16 cellular contexts compared by ENCODE assay signal in the genomic region with DNA sequence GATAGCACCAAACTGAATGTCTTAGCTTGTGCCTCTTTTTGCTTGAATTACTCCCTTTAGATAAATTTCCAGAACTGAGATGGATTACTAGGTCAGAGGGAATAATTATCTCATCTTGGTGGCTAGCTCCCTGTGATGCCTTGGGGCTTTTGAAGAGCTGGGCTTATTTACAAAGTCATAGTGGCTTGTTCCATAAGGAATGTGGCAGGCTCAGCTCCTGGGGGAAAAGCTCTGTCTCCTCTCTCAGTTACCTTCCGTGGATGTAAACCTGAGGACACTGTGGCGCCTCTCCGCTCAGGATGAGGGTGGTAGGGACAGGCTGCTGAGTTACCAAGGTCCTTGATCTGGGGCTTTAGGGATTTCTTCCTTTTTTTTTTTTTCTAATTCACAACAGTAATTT.
A peak's percentile ranks its signal among the peaks of the same experiment; 100 is the strongest.
DNase-seq lines count a peak whose midpoint lies in the region; ATAC-seq and TF ChIP-seq lines count a peak whose summit lies in the region.
"Had no signal": no experiment of that assay in that cellular context is flagged by ENCODE, and none has a peak within 500 bp of the region (broad histone marks: within the 10 kb centered on the region; RNA-seq: fewer than 3 reads in every experiment).

No MANE protein-coding gene starts in this region.

- no peak overlapping the region for H3K4ac ChIP-seq in IMR-90 (ENCODE audit: low read depth, low read length)
- H3K4ac ChIP-seq in mesendoderm (ENCODE audit: low read depth, low read length), result no peak overlapping the region

- no peak overlapping the region for H3K4me3 Mint-ChIP-seq in stimulated activated effector memory CD8-positive, alpha-beta T cell treated with anti-CD3 and anti-CD28 coated beads, Interleukin-12 subunit alpha, Interleukin-12 subunit beta, amount 100 ng/mL, for 72 hours
- H3K4me3 Mint-ChIP-seq: B cell; CD8-positive, alpha-beta T cell had no signal

- no peak for TF ChIP-seq POLR2A in IMR-90 (IDR thresholded peaks at IDR 0.05; ENCODE audit: low read depth, low read length)

- H3K18ac ChIP-seq in IMR-90 (ENCODE audit: low read depth, low read length) (no peak overlapping the region), mesendoderm (ENCODE audit: low read length) (no peak overlapping the region)

- H2BK15ac ChIP-seq in IMR-90 (ENCODE audit: low read depth, low read length) (no peak overlapping the region), mesendoderm (replicated peaks; ENCODE audit: low read depth) (no peak overlapping the region)

- H3K4me1 ChIP-seq in IMR-90 (ENCODE audit: control insufficient read depth, insufficient read depth, low read length) (peaks cover 19% of the 10 kb centered on the region), mesendoderm (ENCODE audit: control insufficient read depth, low read depth, low read length) (peaks cover 1% of the 10 kb centered on the region), subcutaneous abdominal adipose tissue (ENCODE audit: control insufficient read depth in 5 of 5, insufficient read depth in 5 of 5, low read length in 5 of 5) (peaks cover 4 to 44% (median 21%) of the 10 kb centered on the region in 5 donors)

- H2AFZ ChIP-seq in IMR-90 (replicated peaks; ENCODE audit: low read length, poor library complexity), result no peak overlapping the region
- H2AFZ ChIP-seq: GM23248 had no signal

- intact Hi-C loops in IMR-90 (cut with micrococcal nuclease), result no loop called here

- ATAC-seq in IMR-90 (ENCODE audit: low read depth), result no peak
- ATAC-seq in stimulated activated effector memory CD8-positive, alpha-beta T cell treated with anti-CD3 and anti-CD28 coated beads, Interleukin-12 subunit alpha, Interleukin-12 subunit beta, amount 100 ng/mL, for 72 hours, result no peak
- ATAC-seq: CD8-positive, alpha-beta T cell had no signal

- peaks cover 7% of the 10 kb centered on the region; the same call in 1 of the 2 replicates for H4K20me1 ChIP-seq in IMR-90 (ENCODE audit: insufficient read depth, low read length)
- H4K20me1 ChIP-seq: BLaER1 treated with 17β-estradiol and CSF1 and Interleukin-3, amounts not matched to agents 10 nM and 100 nM had no signal

- no TSS peak for BruUV-seq in IMR-90 (replicated peaks; lab: Mats Ljungman, UMichigan)

- TF ChIP-seq RAD21 in IMR-90 (IDR thresholded peaks at IDR 0.05; ENCODE audit: low read length), result no peak

- no peak overlapping the region for H3K27ac Mint-ChIP-seq in stimulated activated effector memory CD8-positive, alpha-beta T cell treated with anti-CD3 and anti-CD28 coated beads, Interleukin-12 subunit alpha, Interleukin-12 subunit beta, amount 100 ng/mL, for 72 hours
- H3K27ac Mint-ChIP-seq: B cell; CD8-positive, alpha-beta T cell had no signal

- H3K79me2 ChIP-seq in mesendoderm (ENCODE audit: control insufficient read depth, insufficient read depth, low read length), result no peaks in the 10 kb centered on the region

- no CpG with 5 or more reads among the region's 3 CpGs for WGBS in IMR-90 (ENCODE audit: extremely low coverage in 2 of 2, insufficient read length in 1 of 2), 2 experiments
- WGBS in mesendoderm (ENCODE audit: extremely low coverage, insufficient coverage, low lambda C conversion rate), result no CpG with 5 or more reads among the region's 3 CpGs

- H4K91ac ChIP-seq in IMR-90 (ENCODE audit: insufficient read depth, low read depth, low read length), result no peak overlapping the region

- no peak overlapping the region for H2BK20ac ChIP-seq in IMR-90 (ENCODE audit: low read depth, low read length)

- no peak overlapping the region for H2BK5ac ChIP-seq in IMR-90 (ENCODE audit: low read depth, low read length, poor library complexity, severe bottlenecking)
- H2BK5ac ChIP-seq in mesendoderm (ENCODE audit: low read length), result no peak overlapping the region

- H3K9ac ChIP-seq in IMR-90 (ENCODE audit: low read depth, low read length) (no peak overlapping the region), mesendoderm (ENCODE audit: low read length) (no peak overlapping the region), subcutaneous abdominal adipose tissue (ENCODE audit: low read length in 5 of 5) (no peak overlapping the region)
- H3K9ac ChIP-seq: BLaER1 treated with 17β-estradiol and CSF1 and Interleukin-3, amounts not matched to agents 10 nM and 100 nM; GM23248 had no signal

- H3K23ac ChIP-seq in IMR-90 (ENCODE audit: low read depth, low read length) (no peak overlapping the region), mesendoderm (ENCODE audit: low read length) (no peak overlapping the region)

- dilution Hi-C loops in IMR-90 (cut with HindIII; ENCODE audit: low sequenced_read_pairs, unreplicated experiment), result no loop called here

- no peak for DNase-seq in IMR-90
- DNase-seq in ecto neural progenitor cell (ENCODE audit: low spot score), result peak; percentile 32
- peak; percentile 68 for DNase-seq in mesendoderm
- DNase-seq in HPDE6-E6E7 (ENCODE audit: extremely low spot score), result no peak
- no peak for DNase-seq in mesenteric fat pad (ENCODE audit: low spot score)
- DNase-seq in stimulated activated effector memory CD8-positive, alpha-beta T cell treated with anti-CD3 and anti-CD28 coated beads, Interleukin-12 subunit alpha, Interleukin-12 subunit beta, amount 100 ng/mL, for 72 hours (ENCODE audit: low spot score in 2 of 2), result no peak
- DNase-seq in pons (ENCODE audit: low spot score), result no peak
- DNase-seq: Calu3; CD8-positive, alpha-beta T cell; DMS79 treated with DMSO at 0.1 percent for 48 hours; EL; GM23248; HCEC 1CT had no signal

- H4K8ac ChIP-seq in IMR-90 (ENCODE audit: low read depth in 2 of 2, low read length in 2 of 2) (no peak overlapping the region), mesendoderm (ENCODE audit: low read depth, low read length) (no peak overlapping the region)

- no peak overlapping the region for H2BK120ac ChIP-seq in IMR-90 (ENCODE audit: low read depth, low read length)
- H2BK120ac ChIP-seq in mesendoderm (ENCODE audit: low read depth, low read length), result no peak overlapping the region

- H3K56ac ChIP-seq in IMR-90 (ENCODE audit: extremely low read depth, insufficient read depth, low read length), result no peak overlapping the region
- no peak overlapping the region for H3K56ac ChIP-seq in mesendoderm (ENCODE audit: low read length)

- no peaks in the 10 kb centered on the region for H3K9me3 ChIP-seq in IMR-90 (ENCODE audit: control insufficient read depth, insufficient read depth, low read length)
- H3K9me3 ChIP-seq in subcutaneous abdominal adipose tissue (ENCODE audit: control insufficient read depth in 5 of 5, low read length in 5 of 5), result no peaks in the 10 kb centered on the region

- no peak overlapping the region for H3K14ac ChIP-seq in IMR-90 (replicated peaks; ENCODE audit: low read depth, low read length)

- H3K27ac ChIP-seq in IMR-90 (ENCODE audit: insufficient read depth, low read length), result peak overlapping the region; percentile 33; the same call in 1 of the 2 replicates
- no peak overlapping the region for H3K27ac ChIP-seq in mesendoderm (ENCODE audit: low read depth, low read length)
- peak overlapping the region; percentile 56 for H3K27ac ChIP-seq in subcutaneous abdominal adipose tissue (ENCODE audit: low read depth, low read length)
- H3K27ac ChIP-seq: BLaER1 treated with 17β-estradiol and CSF1 and Interleukin-3, amounts not matched to agents 10 nM and 100 nM; GM23248 had no signal

- H2AK5ac ChIP-seq in IMR-90 (ENCODE audit: low read depth, low read length), result no peak overlapping the region
- no peak overlapping the region for H2AK5ac ChIP-seq in mesendoderm (ENCODE audit: low read length)

- CTCF ChIA-PET in IMR-90 (lab: Yijun Ruan, JAX), result no interaction called here

- H3K9me1 ChIP-seq in IMR-90 (ENCODE audit: insufficient read depth, low read length), result peaks cover 26% of the 10 kb centered on the region

- H3K4me3 ChIP-seq in IMR-90 (ENCODE audit: insufficient read depth, low read depth, low read length) (no peak overlapping the region), mesendoderm (ENCODE audit: low read length) (no peak overlapping the region), subcutaneous abdominal adipose tissue (ENCODE audit: low read depth in 1 of 5, low read length in 5 of 5) (no peak overlapping the region)
- H3K4me3 ChIP-seq: BLaER1 treated with 17β-estradiol and CSF1 and Interleukin-3, amounts not matched to agents 10 nM and 100 nM; GM23248 had no signal

- in situ Hi-C loops in IMR-90 (cut with MboI; ENCODE audit: low sequenced_read_pairs), result no loop called here

- no peak overlapping the region for H2AK9ac ChIP-seq in IMR-90 (replicated peaks; ENCODE audit: low read depth, low read length, poor library complexity)

- H4K5ac ChIP-seq in IMR-90 (ENCODE audit: low read depth, low read length) (no peak overlapping the region), mesendoderm (ENCODE audit: low read length) (no peak overlapping the region)

- no peaks in the 10 kb centered on the region for H3K36me3 Mint-ChIP-seq in stimulated activated effector memory CD8-positive, alpha-beta T cell treated with anti-CD3 and anti-CD28 coated beads, Interleukin-12 subunit alpha, Interleukin-12 subunit beta, amount 100 ng/mL, for 72 hours
- H3K36me3 Mint-ChIP-seq: CD8-positive, alpha-beta T cell had no signal

- H3K27me3 ChIP-seq in IMR-90 (ENCODE audit: control insufficient read depth, insufficient read depth, low read length) (no peaks in the 10 kb centered on the region), mesendoderm (ENCODE audit: insufficient read depth, low read length, poor library complexity) (no peaks in the 10 kb centered on the region), subcutaneous abdominal adipose tissue (ENCODE audit: control insufficient read depth in 5 of 5, insufficient read depth in 4 of 5, low read length in 5 of 5) (no peaks in the 10 kb centered on the region)
- H3K27me3 ChIP-seq: BLaER1 treated with 17β-estradiol and CSF1 and Interleukin-3, amounts not matched to agents 10 nM and 100 nM had no signal

- POLR2A ChIA-PET in IMR-90 (lab: Charles Lee; ENCODE audit: unreplicated experiment), result no interaction called here

- no peak overlapping the region for H3K4me2 ChIP-seq in IMR-90 (ENCODE audit: low read depth, low read length)
- H3K4me2 ChIP-seq in mesendoderm (ENCODE audit: low read length), result no peak overlapping the region
- H3K4me2 ChIP-seq: BLaER1 treated with 17β-estradiol and CSF1 and Interleukin-3, amounts not matched to agents 10 nM and 100 nM had no signal

- H3K4me1 Mint-ChIP-seq in stimulated activated effector memory CD8-positive, alpha-beta T cell treated with anti-CD3 and anti-CD28 coated beads, Interleukin-12 subunit alpha, Interleukin-12 subunit beta, amount 100 ng/mL, for 72 hours, result no peaks in the 10 kb centered on the region
- H3K4me1 Mint-ChIP-seq: B cell had no signal

- TF ChIP-seq CTCF in IMR-90 (conservative IDR thresholded peaks at IDR 0.05; ENCODE audit: low read depth, low read length), result no peak

- H3K79me1 ChIP-seq in IMR-90 (ENCODE audit: low read depth in 1 of 2, low read length in 2 of 2) (peaks cover 13 to 62% of the 10 kb centered on the region in 2 experiments), mesendoderm (ENCODE audit: low read length) (no peaks in the 10 kb centered on the region)

- H3K9me3 Mint-ChIP-seq in stimulated activated effector memory CD8-positive, alpha-beta T cell treated with anti-CD3 and anti-CD28 coated beads, Interleukin-12 subunit alpha, Interleukin-12 subunit beta, amount 100 ng/mL, for 72 hours, result no peaks in the 10 kb centered on the region
- H3K9me3 Mint-ChIP-seq: CD8-positive, alpha-beta T cell had no signal

- H3K36me3 ChIP-seq in IMR-90 (ENCODE audit: control insufficient read depth, insufficient read depth, low read length) (peaks cover 29% of the 10 kb centered on the region), mesendoderm (ENCODE audit: control insufficient read depth, insufficient read depth, low read length) (no peaks in the 10 kb centered on the region), subcutaneous abdominal adipose tissue (ENCODE audit: control insufficient read depth in 5 of 5, insufficient read depth in 5 of 5, low read length in 5 of 5) (peaks cover 0 to 23% (median 13%) of the 10 kb centered on the region in 5 donors)
- H3K36me3 ChIP-seq: BLaER1 treated with 17β-estradiol and CSF1 and Interleukin-3, amounts not matched to agents 10 nM and 100 nM had no signal

Comparison
In these comparisons a context has a peak if more than half of its experiments do, and no peak if none do; other contexts are left out.
1. DNase-seq: peak in ecto neural progenitor cell (single experiment) and mesendoderm (single experiment); none in IMR-90 (single experiment), HPDE6-E6E7 (single experiment), mesenteric fat pad (single experiment), stimulated activated effector memory CD8-positive, alpha-beta T cell treated with anti-CD3 and anti-CD28 coated beads, Interleukin-12 subunit alpha, Interleukin-12 subunit beta, amount 100 ng/mL, for 72 hours (0 of 2) and pons (single experiment).